ENCODE assay signal across 8 cellular contexts in genomic region chr2:216139884-216140283, GRCh38. TPM values are rescaled to one million over a fixed set of nuclear protein-coding genes. Genes with fewer than 3 reads are reported as not detected.
DNase-seq lines count a peak whose midpoint lies in the region; ATAC-seq, FAIRE-seq and TF ChIP-seq lines count a peak whose summit lies in the region.

No MANE protein-coding gene starts in this region.

- no peak for FAIRE-seq in HTR-8/SVneo (lab: Jason Lieb, UNC)

- H3K9me3 ChIP-seq in Caco-2 (no peaks in the 10 kb centered on the region), liver (ENCODE audit: control insufficient read depth in 4 of 4, low read length in 3 of 4) (no peaks in the 10 kb centered on the region)

- no peak overlapping the region for H3K27ac ChIP-seq in liver (ENCODE audit: low read depth in 1 of 2, low read length in 2 of 2)

- H3K36me3 Mint-ChIP-seq in Caco-2 (ENCODE audit: insufficient read depth, unreplicated experiment), result peaks cover 64% of the 10 kb centered on the region
- peaks cover 56% of the 10 kb centered on the region for H3K36me3 Mint-ChIP-seq in activated naive CD4-positive, alpha-beta T cell treated with anti-CD3 and anti-CD28 coated beads for 36 hours (ENCODE audit: low read depth)

- no peaks in the 10 kb centered on the region for H3K27me3 ChIP-seq in Caco-2 (replicated peaks; ENCODE audit: control insufficient read depth, insufficient read depth, low read length)
- H3K27me3 ChIP-seq in liver (ENCODE audit: control insufficient read depth in 4 of 4, insufficient read depth in 4 of 4, low read length in 3 of 4), result no peaks in the 10 kb centered on the region

- H3K36me3 ChIP-seq in Caco-2 (ENCODE audit: control insufficient read depth, insufficient read depth, low read length) (peaks cover 5% of the 10 kb centered on the region), liver (ENCODE audit: control insufficient read depth in 4 of 4, insufficient read depth in 3 of 4, low read depth in 1 of 4, low read length in 3 of 4) (peaks cover 18 to 81% (median 70%) of the 10 kb centered on the region in 4 donors)

- H3K4me1 ChIP-seq in Caco-2 (no peaks in the 10 kb centered on the region), liver (ENCODE audit: control insufficient read depth in 4 of 4, insufficient read depth in 4 of 4, low read length in 3 of 4) (peaks cover 3 to 14% (median 6%) of the 10 kb centered on the region in 4 donors)

- H3K4me3 ChIP-seq in Caco-2 (ENCODE audit: low read depth, low read length) (no peak overlapping the region), liver (ENCODE audit: low read depth in 1 of 3, low read length in 3 of 3) (no peak overlapping the region)

- POLR2A ChIA-PET in Caco-2 (lab: Charles Lee), result no interaction called here

- TF ChIP-seq CTCF in Caco-2 (IDR thresholded peaks at IDR 0.05; ENCODE audit: insufficient read depth in 1 of 2, low read depth in 1 of 2, low read length in 1 of 2, severe bottlenecking in 1 of 2, unreplicated experiment in 1 of 2) (peak; percentile 41 to 47), liver (IDR thresholded peaks at IDR 0.05; ENCODE audit: low read depth, low read length, missing input control) (peak; percentile 56)

- H3K4me3 Mint-ChIP-seq in Caco-2 (ENCODE audit: unreplicated experiment), result no peak overlapping the region
- no peak overlapping the region for H3K4me3 Mint-ChIP-seq in activated naive CD4-positive, alpha-beta T cell treated with anti-CD3 and anti-CD28 coated beads for 36 hours

- no TSS peak for BruUV-seq in Caco-2 (replicated peaks; lab: Mats Ljungman, UMichigan)

- H3K27ac Mint-ChIP-seq in Caco-2 (ENCODE audit: unreplicated experiment), result no peak overlapping the region
- H3K27ac Mint-ChIP-seq in activated naive CD4-positive, alpha-beta T cell treated with anti-CD3 and anti-CD28 coated beads for 36 hours, result peak overlapping the region; percentile 14

- H3K9me3 Mint-ChIP-seq in Caco-2 (ENCODE audit: unreplicated experiment), result no peaks in the 10 kb centered on the region
- H3K9me3 Mint-ChIP-seq in activated naive CD4-positive, alpha-beta T cell treated with anti-CD3 and anti-CD28 coated beads for 36 hours, result no peaks in the 10 kb centered on the region

- DNase-seq in Caco-2, result peak in 1 of 2 experiments; percentile 53
- DNase-seq in HTR-8/SVneo (ENCODE audit: insufficient read length, low spot score), result peak; percentile 17
- peak; percentile 66 for DNase-seq in activated naive CD4-positive, alpha-beta T cell treated with anti-CD3 and anti-CD28 coated beads for 36 hours
- no peak for DNase-seq in NCI-H2171 treated with DMSO at 0.1 percent for 48 hours (lab: John Stamatoyannopoulos, UW)

- peak; percentile 78 to 88 for TF ChIP-seq RAD21 in liver (IDR thresholded peaks at IDR 0.05)

- CTCF ChIA-PET in Caco-2 (lab: Charles Lee), result no interaction called here
- CTCF ChIA-PET in activated naive CD4-positive, alpha-beta T cell treated with anti-CD3 and anti-CD28 coated beads for 36 hours (lab: Charles Lee), result interaction anchor here (1.2 to 3.1 kb wide), 5 partner anchors 10 to 33 kb away, joined by 5 to 24 read pairs (median 8); partner anchors contain the start of gene XRCC5

- no peak overlapping the region for H3K9ac ChIP-seq in liver (ENCODE audit: low read depth in 1 of 2, low read length in 2 of 2)

- H3K4me1 Mint-ChIP-seq in Caco-2 (ENCODE audit: low read depth, unreplicated experiment), result no peaks in the 10 kb centered on the region
- H3K4me1 Mint-ChIP-seq in activated naive CD4-positive, alpha-beta T cell treated with anti-CD3 and anti-CD28 coated beads for 36 hours (ENCODE audit: low read depth), result peaks cover 40% of the 10 kb centered on the region

- ATAC-seq in GM19452 (IDR thresholded peaks at IDR 0.05; ENCODE audit: unreplicated experiment) (no peak), HG03439 (IDR thresholded peaks at IDR 0.05; ENCODE audit: unreplicated experiment) (no peak), GM21717 (IDR thresholded peaks at IDR 0.05; ENCODE audit: unreplicated experiment) (no peak)

- H3K27me3 Mint-ChIP-seq in Caco-2 (ENCODE audit: insufficient read depth, unreplicated experiment), result no peaks in the 10 kb centered on the region
- no peaks in the 10 kb centered on the region for H3K27me3 Mint-ChIP-seq in activated naive CD4-positive, alpha-beta T cell treated with anti-CD3 and anti-CD28 coated beads for 36 hours (ENCODE audit: low read depth)

- intact Hi-C loops in Caco-2 (cut with micrococcal nuclease; ENCODE audit: unreplicated experiment), result loop anchor here (1.0 kb wide), 1 partner anchor 76 kb away; no protein-coding TSS in a partner anchor
- intact Hi-C loops in activated naive CD4-positive, alpha-beta T cell treated with anti-CD3 and anti-CD28 coated beads for 36 hours (cut with micrococcal nuclease), result loop anchor here (1.0 kb wide), 2 partner anchors 30 to 106 kb away; no protein-coding TSS in a partner anchor

TF ChIP-seq in liver, 16 proteins besides CTCF, POLR2A, EP300 and RAD21:
- TF ChIP-seq MAX (IDR thresholded peaks at IDR 0.05) (no peak), HNF4A (conservative IDR thresholded peaks at IDR 0.05) (peak in 1 of 2 donors; percentile 12)
TF ChIP-seq in liver: peak in this region for 1.

RNA-seq across cellular contexts. Expression of gene XRCC5, which starts 30.7 kb away (rescaled TPM):
- total RNA-seq in Caco-2 (2022) (319 and 333 TPM in 2 replicates), liver (100 to 1,000 TPM; 104 to 140 TPM)
- total RNA-seq in activated naive CD4-positive, alpha-beta T cell treated with anti-CD3 and anti-CD28 coated beads for 36 hours, result 100 to 1,000 TPM; 486 to 495 TPM
- 10 to 100 TPM; 63.7 to 65.4 TPM for polyA plus RNA-seq in liver

RNA-seq across cellular contexts. Expression of gene TMEM169, which starts 58.2 kb away (rescaled TPM):
- total RNA-seq in Caco-2 (2022), result 1.1 and 1.3 TPM in 2 replicates
- total RNA-seq in activated naive CD4-positive, alpha-beta T cell treated with anti-CD3 and anti-CD28 coated beads for 36 hours, result under 1 TPM; 0.57 to 0.81 TPM
- total RNA-seq in liver, result 1 to 10 TPM in 1 of 2 donors, under 1 TPM in 1; 0.75 to 1.9 TPM
- polyA plus RNA-seq in liver, result under 1 TPM; 0.42 to 0.85 TPM

RNA-seq across cellular contexts. Expression of gene PECR, which starts 58.3 kb away (rescaled TPM):
- 29.1 and 42.0 TPM in 2 replicates for total RNA-seq in Caco-2 (2022)
- total RNA-seq in activated naive CD4-positive, alpha-beta T cell treated with anti-CD3 and anti-CD28 coated beads for 36 hours, result 10 to 100 TPM; 18.8 to 20.9 TPM
- total RNA-seq in liver, result 100 to 1,000 TPM in 1 of 2 donors, 10 to 100 TPM in 1; 67.5 to 152 TPM
- polyA plus RNA-seq in liver, result 10 to 100 TPM; 31.8 to 63.5 TPM
